ENCODE assay signal across 1 cellular context in the genomic region with DNA sequence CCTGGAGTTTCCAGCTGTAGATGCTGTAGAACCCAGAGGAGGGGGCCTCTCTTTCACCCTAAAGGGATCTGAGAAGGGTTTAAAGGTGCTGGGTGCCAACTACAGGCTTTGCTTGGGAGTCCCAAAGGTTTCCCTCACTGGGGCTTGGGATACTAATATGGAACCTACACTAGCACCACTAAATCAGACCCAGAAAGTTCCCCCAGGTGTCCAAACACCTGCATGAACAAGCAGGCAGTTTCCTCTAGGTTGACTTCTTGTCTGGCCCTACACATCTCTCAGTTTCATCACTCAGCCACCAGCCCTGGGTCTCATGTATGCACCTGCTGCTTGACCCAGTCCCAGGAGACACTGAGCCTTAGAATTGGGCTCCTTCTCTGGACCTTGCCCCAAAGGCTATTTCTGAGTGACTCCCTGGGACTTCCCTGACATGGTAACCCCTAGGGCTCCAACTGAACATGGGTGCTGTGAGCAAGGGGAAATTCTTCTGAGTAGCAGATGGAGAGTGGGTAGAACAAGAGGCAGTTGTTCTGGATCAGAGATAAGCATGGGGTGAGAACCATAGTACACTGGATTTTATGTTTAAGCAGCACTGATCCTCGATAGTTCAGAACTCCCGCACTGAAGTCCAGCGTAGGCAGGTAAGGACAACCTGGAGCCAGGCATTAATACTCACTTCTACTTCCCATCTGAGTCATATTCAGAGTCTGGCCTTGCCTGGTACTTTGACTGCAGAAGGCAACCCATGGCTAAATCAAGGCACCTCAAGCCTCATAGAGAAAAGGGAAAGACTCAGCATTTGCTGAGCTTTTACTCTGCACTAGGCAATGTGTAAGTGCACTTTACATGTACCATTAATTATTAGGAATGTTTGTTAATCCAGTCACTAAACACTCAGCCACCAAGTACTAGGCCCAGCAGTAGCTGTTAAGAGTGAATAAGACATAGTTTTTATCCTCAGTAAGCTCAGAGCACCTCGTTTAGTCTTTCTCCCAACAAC.
TF ChIP-seq lines count a peak whose summit lies in the region.

No MANE protein-coding gene starts in this region.

TF ChIP-seq in HepG2, 621 proteins besides CTCF, POLR2A, EP300 and RAD21 (continued from another document and continues in another):
- TF ChIP-seq, protein P1, sequence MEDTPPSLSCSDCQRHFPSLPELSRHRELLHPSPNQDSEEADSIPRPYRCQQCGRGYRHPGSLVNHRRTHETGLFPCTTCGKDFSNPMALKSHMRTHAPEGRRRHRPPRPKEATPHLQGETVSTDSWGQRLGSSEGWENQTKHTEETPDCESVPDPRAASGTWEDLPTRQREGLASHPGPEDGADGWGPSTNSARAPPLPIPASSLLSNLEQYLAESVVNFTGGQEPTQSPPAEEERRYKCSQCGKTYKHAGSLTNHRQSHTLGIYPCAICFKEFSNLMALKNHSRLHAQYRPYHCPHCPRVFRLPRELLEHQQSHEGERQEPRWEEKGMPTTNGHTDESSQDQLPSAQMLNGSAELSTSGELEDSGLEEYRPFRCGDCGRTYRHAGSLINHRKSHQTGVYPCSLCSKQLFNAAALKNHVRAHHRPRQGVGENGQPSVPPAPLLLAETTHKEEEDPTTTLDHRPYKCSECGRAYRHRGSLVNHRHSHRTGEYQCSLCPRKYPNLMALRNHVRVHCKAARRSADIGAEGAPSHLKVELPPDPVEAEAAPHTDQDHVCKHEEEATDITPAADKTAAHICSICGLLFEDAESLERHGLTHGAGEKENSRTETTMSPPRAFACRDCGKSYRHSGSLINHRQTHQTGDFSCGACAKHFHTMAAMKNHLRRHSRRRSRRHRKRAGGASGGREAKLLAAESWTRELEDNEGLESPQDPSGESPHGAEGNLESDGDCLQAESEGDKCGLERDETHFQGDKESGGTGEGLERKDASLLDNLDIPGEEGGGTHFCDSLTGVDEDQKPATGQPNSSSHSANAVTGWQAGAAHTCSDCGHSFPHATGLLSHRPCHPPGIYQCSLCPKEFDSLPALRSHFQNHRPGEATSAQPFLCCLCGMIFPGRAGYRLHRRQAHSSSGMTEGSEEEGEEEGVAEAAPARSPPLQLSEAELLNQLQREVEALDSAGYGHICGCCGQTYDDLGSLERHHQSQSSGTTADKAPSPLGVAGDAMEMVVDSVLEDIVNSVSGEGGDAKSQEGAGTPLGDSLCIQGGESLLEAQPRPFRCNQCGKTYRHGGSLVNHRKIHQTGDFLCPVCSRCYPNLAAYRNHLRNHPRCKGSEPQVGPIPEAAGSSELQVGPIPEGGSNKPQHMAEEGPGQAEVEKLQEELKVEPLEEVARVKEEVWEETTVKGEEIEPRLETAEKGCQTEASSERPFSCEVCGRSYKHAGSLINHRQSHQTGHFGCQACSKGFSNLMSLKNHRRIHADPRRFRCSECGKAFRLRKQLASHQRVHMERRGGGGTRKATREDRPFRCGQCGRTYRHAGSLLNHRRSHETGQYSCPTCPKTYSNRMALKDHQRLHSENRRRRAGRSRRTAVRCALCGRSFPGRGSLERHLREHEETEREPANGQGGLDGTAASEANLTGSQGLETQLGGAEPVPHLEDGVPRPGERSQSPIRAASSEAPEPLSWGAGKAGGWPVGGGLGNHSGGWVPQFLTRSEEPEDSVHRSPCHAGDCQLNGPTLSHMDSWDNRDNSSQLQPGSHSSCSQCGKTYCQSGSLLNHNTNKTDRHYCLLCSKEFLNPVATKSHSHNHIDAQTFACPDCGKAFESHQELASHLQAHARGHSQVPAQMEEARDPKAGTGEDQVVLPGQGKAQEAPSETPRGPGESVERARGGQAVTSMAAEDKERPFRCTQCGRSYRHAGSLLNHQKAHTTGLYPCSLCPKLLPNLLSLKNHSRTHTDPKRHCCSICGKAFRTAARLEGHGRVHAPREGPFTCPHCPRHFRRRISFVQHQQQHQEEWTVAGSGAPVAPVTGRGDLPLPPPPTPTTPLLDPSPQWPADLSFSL (CRISPR knock-in tag; IDR thresholded peaks at IDR 0.05): no peak
- TF ChIP-seq ZNF75D (CRISPR knock-in tag; IDR thresholded peaks at IDR 0.05; ENCODE audit: borderline replicate concordance): no peak
- no peak for TF ChIP-seq TBX3 (IDR thresholded peaks at IDR 0.05; ENCODE audit: borderline replicate concordance)
- TF ChIP-seq PHF21A (CRISPR knock-in tag; IDR thresholded peaks at IDR 0.05): no peak
- no peak for TF ChIP-seq ZNF557 (CRISPR knock-in tag; IDR thresholded peaks at IDR 0.05)
- TF ChIP-seq, protein P2, sequence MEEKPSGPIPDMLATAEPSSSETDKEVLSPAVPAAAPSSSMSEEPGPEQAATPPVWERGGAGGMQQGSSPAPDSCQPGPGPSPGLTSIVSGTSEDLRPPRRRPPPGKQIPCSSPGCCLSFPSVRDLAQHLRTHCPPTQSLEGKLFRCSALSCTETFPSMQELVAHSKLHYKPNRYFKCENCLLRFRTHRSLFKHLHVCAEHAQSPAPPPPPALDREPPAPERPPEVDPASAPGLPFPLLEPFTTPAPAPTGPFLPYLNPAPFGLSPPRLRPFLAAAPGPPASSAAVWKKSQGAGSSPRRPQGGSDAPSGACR (CRISPR knock-in tag; IDR thresholded peaks at IDR 0.05): no peak; the same call in none of the 2 replicates
- no peak for TF ChIP-seq ZNF383 (CRISPR knock-in tag; IDR thresholded peaks at IDR 0.05; ENCODE audit: borderline replicate concordance)
- no peak for TF ChIP-seq ZNF672 (CRISPR knock-in tag; IDR thresholded peaks at IDR 0.05)
- TF ChIP-seq ZFY (CRISPR knock-in tag; IDR thresholded peaks at IDR 0.05): no peak
- TF ChIP-seq ZKSCAN1 (IDR thresholded peaks at IDR 0.05; ENCODE audit: low read length): no peak
- TF ChIP-seq MAFG (CRISPR knock-in tag; IDR thresholded peaks at IDR 0.05): no peak
- no peak for TF ChIP-seq LCORL (IDR thresholded peaks at IDR 0.05)
- TF ChIP-seq LCORL (CRISPR knock-in tag; IDR thresholded peaks at IDR 0.05): no peak; the same call in 1 of the 2 replicates
- peak; percentile 76 for TF ChIP-seq POLR2G (IDR thresholded peaks at IDR 0.05; ENCODE audit: low read depth, low read length)
- no peak for TF ChIP-seq CCAR2 (optimal IDR thresholded peaks at IDR 0.05; ENCODE audit: low read depth, low read length)
- TF ChIP-seq CBX1 (IDR thresholded peaks at IDR 0.05; ENCODE audit: low read depth): no peak
- no peak for TF ChIP-seq AHR (CRISPR knock-in tag; IDR thresholded peaks at IDR 0.05)
- TF ChIP-seq BRF2 (CRISPR knock-in tag; IDR thresholded peaks at IDR 0.05): 0 out of 2 replicates have a peak, but pooled peaks have one; percentile 63
- no peak for TF ChIP-seq ELF1 (CRISPR knock-in tag; IDR thresholded peaks at IDR 0.05)
- no peak for TF ChIP-seq HOXA7 (CRISPR knock-in tag; IDR thresholded peaks at IDR 0.05)
- TF ChIP-seq SCMH1 (CRISPR knock-in tag; IDR thresholded peaks at IDR 0.05; ENCODE audit: borderline replicate concordance): no peak
- TF ChIP-seq, protein P3, sequence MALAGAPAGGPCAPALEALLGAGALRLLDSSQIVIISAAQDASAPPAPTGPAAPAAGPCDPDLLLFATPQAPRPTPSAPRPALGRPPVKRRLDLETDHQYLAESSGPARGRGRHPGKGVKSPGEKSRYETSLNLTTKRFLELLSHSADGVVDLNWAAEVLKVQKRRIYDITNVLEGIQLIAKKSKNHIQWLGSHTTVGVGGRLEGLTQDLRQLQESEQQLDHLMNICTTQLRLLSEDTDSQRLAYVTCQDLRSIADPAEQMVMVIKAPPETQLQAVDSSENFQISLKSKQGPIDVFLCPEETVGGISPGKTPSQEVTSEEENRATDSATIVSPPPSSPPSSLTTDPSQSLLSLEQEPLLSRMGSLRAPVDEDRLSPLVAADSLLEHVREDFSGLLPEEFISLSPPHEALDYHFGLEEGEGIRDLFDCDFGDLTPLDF (CRISPR knock-in tag; IDR thresholded peaks at IDR 0.05): no peak
- no peak for TF ChIP-seq HDAC6 (IDR thresholded peaks at IDR 0.05; ENCODE audit: low read depth, low read length)
- TF ChIP-seq SALL2 (CRISPR knock-in tag; IDR thresholded peaks at IDR 0.05): no peak
- TF ChIP-seq ZNF460 (CRISPR knock-in tag; IDR thresholded peaks at IDR 0.05; ENCODE audit: borderline replicate concordance): no peak
- TF ChIP-seq ZNF367 (CRISPR knock-in tag; IDR thresholded peaks at IDR 0.05; ENCODE audit: borderline replicate concordance): no peak
- TF ChIP-seq ZNF788 (CRISPR knock-in tag; IDR thresholded peaks at IDR 0.05; ENCODE audit: borderline replicate concordance): no peak
- TF ChIP-seq ATF1 (CRISPR knock-in tag; IDR thresholded peaks at IDR 0.05): no peak
- no peak for TF ChIP-seq PAF1 (CRISPR knock-in tag; IDR thresholded peaks at IDR 0.05)
- no peak for TF ChIP-seq PAX8 (CRISPR knock-in tag; IDR thresholded peaks at IDR 0.05; ENCODE audit: borderline replicate concordance)
- peak; percentile 61; the same call in 1 of the 2 replicates for TF ChIP-seq ZNF558 (CRISPR knock-in tag; IDR thresholded peaks at IDR 0.05; ENCODE audit: borderline replicate concordance)
- no peak for TF ChIP-seq NAIF1 (CRISPR knock-in tag; IDR thresholded peaks at IDR 0.05; ENCODE audit: borderline replicate concordance)
- TF ChIP-seq SETDB1 (CRISPR knock-in tag; IDR thresholded peaks at IDR 0.05; ENCODE audit: borderline replicate concordance): no peak
- peak; percentile 66 for TF ChIP-seq RBFOX2 (IDR thresholded peaks at IDR 0.05; ENCODE audit: low read depth, low read length)
- TF ChIP-seq ZMYM4 (CRISPR knock-in tag; IDR thresholded peaks at IDR 0.05): no peak
- no peak for TF ChIP-seq ATM (IDR thresholded peaks at IDR 0.05; ENCODE audit: borderline replicate concordance)
- TF ChIP-seq PRDM10 (CRISPR knock-in tag; IDR thresholded peaks at IDR 0.05; ENCODE audit: low read depth): no peak
- no peak for TF ChIP-seq MEF2D (CRISPR knock-in tag; IDR thresholded peaks at IDR 0.05)
- TF ChIP-seq ZNF577 (CRISPR knock-in tag; IDR thresholded peaks at IDR 0.05; ENCODE audit: borderline replicate concordance, low read depth): no peak; the same call in 1 of the 2 replicates
- TF ChIP-seq ZNF253 (CRISPR knock-in tag; IDR thresholded peaks at IDR 0.05; ENCODE audit: borderline replicate concordance): no peak
- TF ChIP-seq NCOR1 (IDR thresholded peaks at IDR 0.05; ENCODE audit: borderline replicate concordance, low read length): no peak
- no peak for TF ChIP-seq ZNF292 (CRISPR knock-in tag; IDR thresholded peaks at IDR 0.05; ENCODE audit: borderline replicate concordance, low read depth)
- TF ChIP-seq ZBTB42 (CRISPR knock-in tag; IDR thresholded peaks at IDR 0.05): no peak
- peak; percentile 8 for TF ChIP-seq AGO2 (optimal IDR thresholded peaks at IDR 0.05; ENCODE audit: low read depth, low read length)
- no peak for TF ChIP-seq SNAPC5 (CRISPR knock-in tag; IDR thresholded peaks at IDR 0.05; ENCODE audit: borderline replicate concordance)
- TF ChIP-seq ZNF570 (CRISPR knock-in tag; IDR thresholded peaks at IDR 0.05; ENCODE audit: borderline replicate concordance): no peak
- TF ChIP-seq ZNF180 (CRISPR knock-in tag; IDR thresholded peaks at IDR 0.05; ENCODE audit: borderline replicate concordance, low read depth): no peak
- no peak for TF ChIP-seq SRSF4 (IDR thresholded peaks at IDR 0.05; ENCODE audit: low read depth, low read length, poor library complexity, severe bottlenecking)
- no peak for TF ChIP-seq SP2 (CRISPR knock-in tag; IDR thresholded peaks at IDR 0.05)
- TF ChIP-seq ZFP36 (IDR thresholded peaks at IDR 0.05; ENCODE audit: borderline replicate concordance, low read depth, low read length, partially characterized antibody): no peak
- TF ChIP-seq, protein P4, sequence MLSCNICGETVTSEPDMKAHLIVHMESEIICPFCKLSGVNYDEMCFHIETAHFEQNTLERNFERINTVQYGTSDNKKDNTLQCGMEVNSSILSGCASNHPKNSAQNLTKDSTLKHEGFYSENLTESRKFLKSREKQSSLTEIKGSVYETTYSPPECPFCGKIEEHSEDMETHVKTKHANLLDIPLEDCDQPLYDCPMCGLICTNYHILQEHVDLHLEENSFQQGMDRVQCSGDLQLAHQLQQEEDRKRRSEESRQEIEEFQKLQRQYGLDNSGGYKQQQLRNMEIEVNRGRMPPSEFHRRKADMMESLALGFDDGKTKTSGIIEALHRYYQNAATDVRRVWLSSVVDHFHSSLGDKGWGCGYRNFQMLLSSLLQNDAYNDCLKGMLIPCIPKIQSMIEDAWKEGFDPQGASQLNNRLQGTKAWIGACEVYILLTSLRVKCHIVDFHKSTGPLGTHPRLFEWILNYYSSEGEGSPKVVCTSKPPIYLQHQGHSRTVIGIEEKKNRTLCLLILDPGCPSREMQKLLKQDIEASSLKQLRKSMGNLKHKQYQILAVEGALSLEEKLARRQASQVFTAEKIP (CRISPR knock-in tag; IDR thresholded peaks at IDR 0.05; ENCODE audit: borderline replicate concordance): no peak
- no peak for TF ChIP-seq ZNF264 (CRISPR knock-in tag; IDR thresholded peaks at IDR 0.05)
- TF ChIP-seq RCOR2 (CRISPR knock-in tag; IDR thresholded peaks at IDR 0.05): no peak
